In genomic region chr1:159132271-159132881, GRCh38 we compare ENCODE assay signal across 8 cellular contexts. TPM values are rescaled to one million over a fixed set of nuclear protein-coding genes. Genes with fewer than 3 reads are reported as not detected.
DNase-seq lines count a peak whose midpoint lies in the region; ATAC-seq, FAIRE-seq and TF ChIP-seq lines count a peak whose summit lies in the region.

No MANE protein-coding gene starts in this region.

- TF ChIP-seq CTCF in WI38 (IDR thresholded peaks at IDR 0.05; ENCODE audit: low read depth, low read length) (peak; percentile 81), kidney (IDR thresholded peaks at IDR 0.05; ENCODE audit: borderline replicate concordance, extremely low read depth, insufficient read depth) (peak; percentile 87)

- ATAC-seq in GM19467 (IDR thresholded peaks at IDR 0.05; ENCODE audit: unreplicated experiment), result no peak

- H3K9me3 ChIP-seq in kidney (ENCODE audit: control insufficient read depth in 1 of 2, low read length in 2 of 2), result no peaks in the 10 kb centered on the region

- intact Hi-C loops in kidney (cut with DNase I), result no loop called here

- H3K27ac ChIP-seq in caudate nucleus (ENCODE audit: low read depth, low read length) (no peak overlapping the region), kidney (ENCODE audit: low read depth in 2 of 2, low read length in 2 of 2) (no peak overlapping the region)

- no peak overlapping the region for H3K9ac ChIP-seq in kidney (ENCODE audit: low read length in 2 of 2)

- DNase-seq in activated gamma-delta T cell treated with Interleukin-2 at 50 U/mL for 16 hours (peak; percentile 61), activated gamma-delta T cell (lab: John Stamatoyannopoulos, UW) (no peak), NCI-H1105 treated with DMSO at 0.1 percent for 48 hours (lab: John Stamatoyannopoulos, UW) (peak; percentile 56), caudate nucleus (lab: John Stamatoyannopoulos, UW) (peak in 42 of 61 donors; percentile 1 to 64 (median 18)), kidney (peak; percentile 76)
- DNase-seq in stimulated activated CD4-positive, alpha-beta T cell treated with anti-CD3 and anti-CD28 coated beads, Interleukin-2, amount 100 ng/mL, for 24 hours, result peak; percentile 83 to 84

- H3K4me1 ChIP-seq in kidney (ENCODE audit: control insufficient read depth in 1 of 2, insufficient read depth in 1 of 2, low read depth in 1 of 2, low read length in 2 of 2), result no peaks in the 10 kb centered on the region

- H3K36me3 ChIP-seq in kidney (ENCODE audit: control insufficient read depth in 1 of 2, insufficient read depth in 2 of 2, low read length in 2 of 2), result no peaks in the 10 kb centered on the region

- FAIRE-seq in kidney (lab: Jason Lieb, UNC), result no peak

- H3K4me3 ChIP-seq in WI38 (ENCODE audit: low read depth, low read length) (no peak overlapping the region), kidney (ENCODE audit: low read length in 2 of 2) (no peak overlapping the region)

RNA-seq across cellular contexts. Expression of gene CADM3, which starts 39.0 kb away (rescaled TPM):
- 25.8 TPM for total RNA-seq in kidney
- 0.56 TPM for polyA plus RNA-seq in kidney (ENCODE audit: insufficient read depth, low read depth, low replicate concordance)

RNA-seq across cellular contexts. Expression of gene AIM2, which starts 55.8 kb away (rescaled TPM):
- 4.6 TPM for total RNA-seq in kidney
- polyA plus RNA-seq in kidney (ENCODE audit: insufficient read depth, low read depth, low replicate concordance), result not detected
